8 cellular contexts compared by ENCODE assay signal in genomic region chr9:83979812-83980394, GRCh38. TPM values are rescaled to one million over a fixed set of nuclear protein-coding genes. Genes with fewer than 3 reads are reported as not detected.
DNase-seq lines count a peak whose midpoint lies in the region; ATAC-seq and TF ChIP-seq lines count a peak whose summit lies in the region.

HNRNPK (minus strand) TSS chr9:83980215; CDS start chr9:83978252, 1,963 bp downstream.

- DNase-seq in GM12865 (ENCODE audit: low read depth) (peak; percentile 100), NCI-H1105 treated with DMSO at 0.1 percent for 48 hours (lab: John Stamatoyannopoulos, UW) (peak; percentile 89), head of caudate nucleus (peak; percentile 94 to 100 (median 99)), osteocyte (ENCODE audit: extremely low spot score, unreplicated experiment) (peak; percentile 100), thoracic aorta (ENCODE audit: low spot score) (peak; percentile 93)
- peak; percentile 100 for DNase-seq in activated naive CD8-positive, alpha-beta T cell treated with anti-CD3 and anti-CD28 coated beads, Interleukin-2, amount 10 ng/mL, durations not matched to agents 7 days and 5 days

- peaks cover 40% of the 10 kb centered on the region for H3K4me1 Mint-ChIP-seq in activated naive CD8-positive, alpha-beta T cell treated with anti-CD3 and anti-CD28 coated beads, Interleukin-2, amount 10 ng/mL, durations not matched to agents 7 days and 5 days
- peaks cover 46% of the 10 kb centered on the region for H3K4me1 Mint-ChIP-seq in osteocyte (ENCODE audit: unreplicated experiment)

- no peaks in the 10 kb centered on the region for H3K27me3 ChIP-seq in SU-DHL-6 (ENCODE audit: low read length)
- H3K27me3 ChIP-seq in thoracic aorta (replicated peaks; ENCODE audit: insufficient read depth), result no peaks in the 10 kb centered on the region

- peak within 1 kb of the TSS; percentile 100 for H3K4me3 Mint-ChIP-seq in activated naive CD8-positive, alpha-beta T cell treated with anti-CD3 and anti-CD28 coated beads, Interleukin-2, amount 10 ng/mL, durations not matched to agents 7 days and 5 days
- peak within 1 kb of the TSS; percentile 94 for H3K4me3 Mint-ChIP-seq in osteocyte (ENCODE audit: unreplicated experiment)

- H3K4me3 ChIP-seq in GM12865 (ENCODE audit: low read depth, low read length), result peak within 1 kb of the TSS; percentile 84
- H3K4me3 ChIP-seq in SU-DHL-6 (ENCODE audit: insufficient read depth, low read length, poor library complexity, severe bottlenecking), result peak within 1 kb of the TSS; percentile 99
- peak within 1 kb of the TSS; percentile 97 for H3K4me3 ChIP-seq in thoracic aorta

- no peak within 1 kb of the TSS for H2AFZ ChIP-seq in SU-DHL-6 (ENCODE audit: low read depth, low read length, severe bottlenecking)

- TF ChIP-seq CTCF in GM12865 (IDR thresholded peaks at IDR 0.05; ENCODE audit: insufficient read depth, low read depth, low read length, missing control alignments), result peak; percentile 10
- TF ChIP-seq CTCF in SU-DHL-6 (IDR thresholded peaks at IDR 0.05; ENCODE audit: insufficient read depth, low read length, poor library complexity, severe bottlenecking), result peak; percentile 15
- TF ChIP-seq CTCF in osteocyte (IDR thresholded peaks at IDR 0.05), result no peak
- TF ChIP-seq CTCF in thoracic aorta (IDR thresholded peaks at IDR 0.05), result no peak

- H3K9me3 Mint-ChIP-seq in activated naive CD8-positive, alpha-beta T cell treated with anti-CD3 and anti-CD28 coated beads, Interleukin-2, amount 10 ng/mL, durations not matched to agents 7 days and 5 days, result no peaks in the 10 kb centered on the region
- no peaks in the 10 kb centered on the region for H3K9me3 Mint-ChIP-seq in osteocyte (ENCODE audit: unreplicated experiment)

- no peaks in the 10 kb centered on the region for H3K27me3 Mint-ChIP-seq in activated naive CD8-positive, alpha-beta T cell treated with anti-CD3 and anti-CD28 coated beads, Interleukin-2, amount 10 ng/mL, durations not matched to agents 7 days and 5 days
- H3K27me3 Mint-ChIP-seq in osteocyte (ENCODE audit: unreplicated experiment), result no peaks in the 10 kb centered on the region

- H3K4me1 ChIP-seq in thoracic aorta (ENCODE audit: control insufficient read depth in 1 of 2, low read depth in 2 of 2), result peaks cover 24 to 40% of the 10 kb centered on the region in 2 donors

- H3K36me3 ChIP-seq in SU-DHL-6 (ENCODE audit: low read length), result peaks cover 43% of the 10 kb centered on the region
- peaks cover 11% of the 10 kb centered on the region for H3K36me3 ChIP-seq in thoracic aorta

- intact Hi-C loops in head of caudate nucleus (cut with DNase I), result loop anchor here (10.0 kb wide), 1 partner anchor 55 kb away; the partner anchor contains the start of gene KIF27

- H3K79me2 ChIP-seq in SU-DHL-6 (ENCODE audit: insufficient read depth, low read length), result peaks cover 94% of the 10 kb centered on the region

- H3K36me3 Mint-ChIP-seq in activated naive CD8-positive, alpha-beta T cell treated with anti-CD3 and anti-CD28 coated beads, Interleukin-2, amount 10 ng/mL, durations not matched to agents 7 days and 5 days, result peaks cover 45% of the 10 kb centered on the region
- peaks cover 28% of the 10 kb centered on the region for H3K36me3 Mint-ChIP-seq in osteocyte (ENCODE audit: unreplicated experiment)

- peak; percentile 85 for ATAC-seq in HG02678 (IDR thresholded peaks at IDR 0.05; ENCODE audit: unreplicated experiment)
- ATAC-seq in activated naive CD8-positive, alpha-beta T cell treated with anti-CD3 and anti-CD28 coated beads, Interleukin-2, amount 10 ng/mL, durations not matched to agents 7 days and 5 days (ENCODE audit: low read depth), result peak; percentile 83
- peak; percentile 98 for ATAC-seq in thoracic aorta (ENCODE audit: insufficient number of reproducible peaks, low FRiP score, low read depth)

- H3F3A ChIP-seq in SU-DHL-6 (ENCODE audit: insufficient read depth), result peaks cover 43% of the 10 kb centered on the region

- POLR2A ChIA-PET in activated naive CD8-positive, alpha-beta T cell treated with anti-CD3 and anti-CD28 coated beads, Interleukin-2, amount 10 ng/mL, durations not matched to agents 7 days and 5 days (lab: Charles Lee), result interaction anchor here (0.5 to 4.2 kb wide), 25 partner anchors 9 to 356 kb away, joined by 3 to 38 read pairs (median 7); partner anchors contain the start of genes KIF27 and UBQLN1

- peak within 1 kb of the TSS; percentile 96 for H3K9ac ChIP-seq in SU-DHL-6 (ENCODE audit: low read length)

- H3K9me3 ChIP-seq in SU-DHL-6 (ENCODE audit: insufficient read depth, low read length) (no peaks in the 10 kb centered on the region), thoracic aorta (no peaks in the 10 kb centered on the region)

- H3K9me2 ChIP-seq in SU-DHL-6 (replicated peaks; ENCODE audit: insufficient read depth, low read length), result no peaks in the 10 kb centered on the region

- peak within 1 kb of the TSS; percentile 94 for H3K4me2 ChIP-seq in SU-DHL-6 (ENCODE audit: low read depth, low read length, poor library complexity, severe bottlenecking)

- H3K27ac Mint-ChIP-seq in activated naive CD8-positive, alpha-beta T cell treated with anti-CD3 and anti-CD28 coated beads, Interleukin-2, amount 10 ng/mL, durations not matched to agents 7 days and 5 days, result peak within 1 kb of the TSS; percentile 92
- peak within 1 kb of the TSS; percentile 100 for H3K27ac Mint-ChIP-seq in osteocyte (ENCODE audit: unreplicated experiment)

- H4K20me1 ChIP-seq in SU-DHL-6 (ENCODE audit: low read depth, low read length), result peaks cover 43% of the 10 kb centered on the region

- H3K27ac ChIP-seq in SU-DHL-6 (ENCODE audit: low read depth, low read length) (peak within 1 kb of the TSS; percentile 87), thoracic aorta (peak within 1 kb of the TSS; percentile 90 to 97)

RNA-seq across cellular contexts. Expression of gene HNRNPK, which starts in this region (rescaled TPM):
- total RNA-seq in activated naive CD8-positive, alpha-beta T cell treated with anti-CD3 and anti-CD28 coated beads, Interleukin-2, amount 10 ng/mL, durations not matched to agents 7 days and 5 days, result 100 to 1,000 TPM; 587 to 601 TPM
- 497 and 512 TPM in 2 replicates for total RNA-seq in osteocyte
- total RNA-seq in thoracic aorta, result 100 to 1,000 TPM; 326 to 392 TPM

Comparison
In these comparisons a context has a peak if more than half of its experiments do, and no peak if none do; other contexts are left out.
1. Peak in every context shown above with its lines: DNase-seq, ATAC-seq, H3K4me3 ChIP-seq and H3K27ac ChIP-seq.
2. CTCF ChIP-seq: peak in GM12865 (single experiment) and SU-DHL-6 (single experiment); none in osteocyte (single experiment) and thoracic aorta (single experiment).